Comparison of ENCODE assay signal across 8 cellular contexts in genomic region chr6:83536034-83536646, GRCh38. TPM values are rescaled to one million over a fixed set of nuclear protein-coding genes. Genes with fewer than 3 reads are reported as not detected.
DNase-seq lines count a peak whose midpoint lies in the region; ATAC-seq and TF ChIP-seq lines count a peak whose summit lies in the region.

No MANE protein-coding gene starts in this region.

- no peaks in the 10 kb centered on the region for H3K4me1 Mint-ChIP-seq in activated naive CD8-positive, alpha-beta T cell treated with anti-CD3 and anti-CD28 coated beads for 36 hours
- peaks cover 5% of the 10 kb centered on the region for H3K4me1 Mint-ChIP-seq in stimulated activated effector memory CD8-positive, alpha-beta T cell treated with anti-CD3 and anti-CD28 coated beads, Interleukin-12 subunit alpha, Interleukin-12 subunit beta, amount 100 ng/mL, for 72 hours

- no peaks in the 10 kb centered on the region for H3K36me3 Mint-ChIP-seq in activated naive CD8-positive, alpha-beta T cell treated with anti-CD3 and anti-CD28 coated beads for 36 hours
- no peaks in the 10 kb centered on the region for H3K36me3 Mint-ChIP-seq in stimulated activated effector memory CD8-positive, alpha-beta T cell treated with anti-CD3 and anti-CD28 coated beads, Interleukin-12 subunit alpha, Interleukin-12 subunit beta, amount 100 ng/mL, for 72 hours

- no peak overlapping the region for H3K4me3 ChIP-seq in kidney epithelial cell (ENCODE audit: low read depth, low read length)

- H3K27me3 Mint-ChIP-seq in activated naive CD8-positive, alpha-beta T cell treated with anti-CD3 and anti-CD28 coated beads for 36 hours, result peaks cover 16% of the 10 kb centered on the region

- DNase-seq in AG09319 (ENCODE audit: extremely low read depth, low read depth) (peak; percentile 22), OCI-M1 (lab: John Stamatoyannopoulos, UW) (peak; percentile 67), kidney epithelial cell (ENCODE audit: low read depth) (no peak), DMS79 (lab: John Stamatoyannopoulos, UW) (no peak)
- DNase-seq in activated naive CD8-positive, alpha-beta T cell treated with anti-CD3 and anti-CD28 coated beads for 36 hours, result peak; percentile 12
- peak; percentile 30 to 70 for DNase-seq in stimulated activated effector memory CD8-positive, alpha-beta T cell treated with anti-CD3 and anti-CD28 coated beads, Interleukin-12 subunit alpha, Interleukin-12 subunit beta, amount 100 ng/mL, for 72 hours (ENCODE audit: low spot score in 2 of 2)

- peak; percentile 90 for ATAC-seq in HG02759 (IDR thresholded peaks at IDR 0.05; ENCODE audit: unreplicated experiment)
- peak; percentile 57 for ATAC-seq in stimulated activated effector memory CD8-positive, alpha-beta T cell treated with anti-CD3 and anti-CD28 coated beads, Interleukin-12 subunit alpha, Interleukin-12 subunit beta, amount 100 ng/mL, for 72 hours

- no peaks in the 10 kb centered on the region for H3K27me3 ChIP-seq in kidney epithelial cell (ENCODE audit: control insufficient read depth, insufficient read depth, low read length)

- H3K27ac Mint-ChIP-seq in activated naive CD8-positive, alpha-beta T cell treated with anti-CD3 and anti-CD28 coated beads for 36 hours, result no peak overlapping the region
- H3K27ac Mint-ChIP-seq in stimulated activated effector memory CD8-positive, alpha-beta T cell treated with anti-CD3 and anti-CD28 coated beads, Interleukin-12 subunit alpha, Interleukin-12 subunit beta, amount 100 ng/mL, for 72 hours, result no peak overlapping the region

- H3K9me3 Mint-ChIP-seq in activated naive CD8-positive, alpha-beta T cell treated with anti-CD3 and anti-CD28 coated beads for 36 hours, result no peaks in the 10 kb centered on the region
- H3K9me3 Mint-ChIP-seq in stimulated activated effector memory CD8-positive, alpha-beta T cell treated with anti-CD3 and anti-CD28 coated beads, Interleukin-12 subunit alpha, Interleukin-12 subunit beta, amount 100 ng/mL, for 72 hours, result no peaks in the 10 kb centered on the region

- H3K4me3 Mint-ChIP-seq in activated naive CD8-positive, alpha-beta T cell treated with anti-CD3 and anti-CD28 coated beads for 36 hours, result no peak overlapping the region
- H3K4me3 Mint-ChIP-seq in stimulated activated effector memory CD8-positive, alpha-beta T cell treated with anti-CD3 and anti-CD28 coated beads, Interleukin-12 subunit alpha, Interleukin-12 subunit beta, amount 100 ng/mL, for 72 hours, result no peak overlapping the region

- no peaks in the 10 kb centered on the region for H3K36me3 ChIP-seq in kidney epithelial cell (ENCODE audit: control insufficient read depth, insufficient read depth, low read length)

- TF ChIP-seq CTCF in AG09319 (IDR thresholded peaks at IDR 0.05; ENCODE audit: low read depth, low read length), result peak; percentile 83
- peak; percentile 77 for TF ChIP-seq CTCF in GM12872 (IDR thresholded peaks at IDR 0.05; ENCODE audit: insufficient read depth, low read depth, low read length)
- TF ChIP-seq CTCF in kidney epithelial cell (IDR thresholded peaks at IDR 0.05; ENCODE audit: insufficient read depth, low read length, poor library complexity, severe bottlenecking), result peak; percentile 70

RNA-seq across cellular contexts. Expression of gene PRSS35, which starts 23.8 kb away (rescaled TPM):
- total RNA-seq in activated naive CD8-positive, alpha-beta T cell treated with anti-CD3 and anti-CD28 coated beads for 36 hours, result not detected
- 0.08 TPM in 1 of 2 replicates, not detected in the other for total RNA-seq in kidney epithelial cell

Comparison
In these comparisons a context has a peak if more than half of its experiments do, and no peak if none do; other contexts are left out.
1. DNase-seq: peak in AG09319 (single experiment), OCI-M1 (single experiment), activated naive CD8-positive, alpha-beta T cell treated with anti-CD3 and anti-CD28 coated beads for 36 hours (single experiment) and stimulated activated effector memory CD8-positive, alpha-beta T cell treated with anti-CD3 and anti-CD28 coated beads, Interleukin-12 subunit alpha, Interleukin-12 subunit beta, amount 100 ng/mL, for 72 hours (2 of 2); none in kidney epithelial cell (single experiment) and DMS79 (single experiment).
2. Peak in every context shown above with its lines, with median percentiles within 50 percentile points of each other: CTCF ChIP-seq.